Comparison of ENCODE assay signal across 3 cellular contexts in genomic region chr20:50828363-50829136, GRCh38.
TF ChIP-seq lines count a peak whose summit lies in the region.

No MANE protein-coding gene starts in this region.

TF ChIP-seq in HepG2, 621 proteins besides CTCF, POLR2A, EP300 and RAD21:
- no peak for TF ChIP-seq ESRRA (CRISPR knock-in tag; IDR thresholded peaks at IDR 0.05; ENCODE audit: low read depth)
- TF ChIP-seq ZNF768 (CRISPR knock-in tag; IDR thresholded peaks at IDR 0.05) = peak; percentile 90
- TF ChIP-seq CEBPZ (IDR thresholded peaks at IDR 0.05; ENCODE audit: low read length) = no peak
- TF ChIP-seq ZNF678 (CRISPR knock-in tag; IDR thresholded peaks at IDR 0.05) = no peak
- TF ChIP-seq RFXAP (CRISPR knock-in tag; IDR thresholded peaks at IDR 0.05; ENCODE audit: borderline replicate concordance) = no peak
- no peak for TF ChIP-seq DNMT1 (CRISPR knock-in tag; IDR thresholded peaks at IDR 0.05)
- TF ChIP-seq ZNF350 (CRISPR knock-in tag; IDR thresholded peaks at IDR 0.05; ENCODE audit: borderline replicate concordance, low read depth) = 0 out of 2 replicates have a peak, but pooled peaks have one; percentile 39
- no peak for TF ChIP-seq AGO1 (IDR thresholded peaks at IDR 0.05; ENCODE audit: low read depth, low read length, poor library complexity, severe bottlenecking)
- TF ChIP-seq ZNF761 (CRISPR knock-in tag; conservative IDR thresholded peaks at IDR 0.05) = no peak
- no peak for TF ChIP-seq ZNF503 (CRISPR knock-in tag; IDR thresholded peaks at IDR 0.05)
- peak; percentile 24; the same call in 1 of the 2 replicates for TF ChIP-seq NFE2L2 (IDR thresholded peaks at IDR 0.05; ENCODE audit: low read length)
- no peak for TF ChIP-seq HNF4A (CRISPR knock-in tag; IDR thresholded peaks at IDR 0.05)
- TF ChIP-seq FOXO4 (CRISPR knock-in tag; conservative IDR thresholded peaks at IDR 0.05) = 0 out of 2 replicates have a peak, but pooled peaks have one; percentile 67

TF ChIP-seq in K562, 482 proteins besides CTCF, POLR2A, EP300 and RAD21 (continues in another document):
- TF ChIP-seq SMC3 (conservative IDR thresholded peaks at IDR 0.05; ENCODE audit: insufficient read depth, low read depth, low read length) (no peak), ZNF121 (CRISPR knock-in tag; conservative IDR thresholded peaks at IDR 0.05) (peak; percentile 59; the same call in 1 of the 2 replicates), RUNX1 (IDR thresholded peaks at IDR 0.05; ENCODE audit: low read depth) (no peak), ZNF316 (IDR thresholded peaks at IDR 0.05) (peak; percentile 76), STAT5B (CRISPR knock-in tag; IDR thresholded peaks at IDR 0.05) (no peak), ZNF318 (IDR thresholded peaks at IDR 0.05; ENCODE audit: borderline replicate concordance in 1 of 2, low read depth in 1 of 2) (no peak), FOXO4 (CRISPR knock-in tag; IDR thresholded peaks at IDR 0.05) (no peak), DIDO1 (tag; IDR thresholded peaks at IDR 0.05; ENCODE audit: low read depth) (no peak), CLOCK (CRISPR knock-in tag; IDR thresholded peaks at IDR 0.05; ENCODE audit: borderline replicate concordance) (no peak)

TF ChIP-seq in SK-N-SH treated with all-trans-retinoic acid at 6 μM for 48 hours, 23 proteins besides CTCF, POLR2A, EP300 and RAD21:
- no peak for TF ChIP-seq ZNF70 (CRISPR knock-in tag; IDR thresholded peaks at IDR 0.05)
- no peak for TF ChIP-seq SNAI2 (CRISPR knock-in tag; IDR thresholded peaks at IDR 0.05)
- no peak for TF ChIP-seq ZFP30 (CRISPR knock-in tag; IDR thresholded peaks at IDR 0.05)
- no peak for TF ChIP-seq ZFP3 (CRISPR knock-in tag; IDR thresholded peaks at IDR 0.05)
- no peak for TF ChIP-seq CREB5 (CRISPR knock-in tag; IDR thresholded peaks at IDR 0.05; ENCODE audit: low read depth)
- no peak for TF ChIP-seq ARNTL (CRISPR knock-in tag; IDR thresholded peaks at IDR 0.05; ENCODE audit: borderline replicate concordance, low read depth)
